In genomic region chr3:130925628-130926027, GRCh38 we compare ENCODE assay signal across 11 cellular contexts. TPM values are rescaled to one million over a fixed set of nuclear protein-coding genes. Genes with fewer than 3 reads are reported as not detected.
DNase-seq lines count a peak whose midpoint lies in the region; ATAC-seq and TF ChIP-seq lines count a peak whose summit lies in the region.
"Had no signal": no experiment of that assay in that cellular context is flagged by ENCODE, and none has a peak within 500 bp of the region (broad histone marks: within the 10 kb centered on the region; RNA-seq: fewer than 3 reads in every experiment).

No MANE protein-coding gene starts in this region.

- intact Hi-C loops in left ventricle myocardium inferior (cut with micrococcal nuclease), result no loop called here

- H3K9me3 ChIP-seq in left ventricle myocardium inferior (replicated peaks), result peaks cover 17% of the 10 kb centered on the region

- H3K4me1 Mint-ChIP-seq in T-cell, result peaks cover 60 to 65% (median 62%) of the 10 kb centered on the region in 3 donors

- no peak overlapping the region for H3K4me3 ChIP-seq in left ventricle myocardium inferior
- H3K4me3 ChIP-seq: lung had no signal

- no peaks in the 10 kb centered on the region for H3K36me3 ChIP-seq in left ventricle myocardium inferior

- peaks cover 37% of the 10 kb centered on the region for H3K36me3 Mint-ChIP-seq in T-cell

- TF ChIP-seq CTCF in left ventricle myocardium inferior (IDR thresholded peaks at IDR 0.05; ENCODE audit: borderline replicate concordance), result no peak

- H3K9me3 Mint-ChIP-seq in T-cell, result peaks cover 3 to 14% (median 7%) of the 10 kb centered on the region in 3 donors

- no peak overlapping the region for H3K4me3 Mint-ChIP-seq in T-cell
- H3K4me3 Mint-ChIP-seq: activated T-cell treated with anti-CD3 and anti-CD28 coated beads, Interleukin-2, amount 50 U/mL, for 24 hours had no signal

- DNase-seq in A172 (ENCODE audit: low spot score), result peak; percentile 71
- DNase-seq in RPMI7951 (ENCODE audit: low read depth), result peak; percentile 87
- no peak for DNase-seq in NCI-H2081 treated with DMSO at 0.1 percent for 48 hours (lab: John Stamatoyannopoulos, UW)
- no peak for DNase-seq in T-cell
- no peak for DNase-seq in NCI-H1092 treated with DMSO at 0.1 percent for 48 hours (lab: John Stamatoyannopoulos, UW)
- DNase-seq in left ventricle myocardium inferior, result no peak
- DNase-seq: activated T-cell treated with anti-CD3 and anti-CD28 coated beads, Interleukin-2, amount 50 U/mL, for 24 hours had no signal

- peaks cover 38% of the 10 kb centered on the region for H3K4me1 ChIP-seq in left ventricle myocardium inferior

- H3K27me3 Mint-ChIP-seq in T-cell, result no peaks in the 10 kb centered on the region
- H3K27me3 Mint-ChIP-seq: activated T-cell treated with anti-CD3 and anti-CD28 coated beads, Interleukin-2, amount 50 U/mL, for 24 hours had no signal

- no peaks in the 10 kb centered on the region for H3K27me3 ChIP-seq in left ventricle myocardium inferior (ENCODE audit: low read depth)

- ATAC-seq in GM18907 (IDR thresholded peaks at IDR 0.05; ENCODE audit: unreplicated experiment) (peak; percentile 69), HG02973 (IDR thresholded peaks at IDR 0.05; ENCODE audit: unreplicated experiment) (peak; percentile 79), T-cell (replicated peaks in 1 of 4) (no peak)

- no peak overlapping the region for H3K27ac ChIP-seq in left ventricle myocardium inferior (replicated peaks)
- H3K27ac ChIP-seq: C4-2B had no signal

- CTCF ChIA-PET in T-cell (lab: Charles Lee), result interaction anchor here in 1 of 2 donors (0.6 kb wide), 1 partner anchor 90 kb away, joined by 3 read pairs; no protein-coding TSS in a partner anchor

- no peak overlapping the region for H3K27ac Mint-ChIP-seq in T-cell
- H3K27ac Mint-ChIP-seq: activated T-cell treated with anti-CD3 and anti-CD28 coated beads, Interleukin-2, amount 50 U/mL, for 24 hours had no signal

- POLR2A ChIA-PET in T-cell (lab: Charles Lee), result no interaction called here

RNA-seq across cellular contexts. Expression of gene ATP2C1, which starts 31.7 kb away (rescaled TPM):
- total RNA-seq in A172 (2014; rRNA removed; shearing (Covaris generic)), result 68.9 and 112 TPM in 2 replicates
- total RNA-seq in RPMI7951 (2014; rRNA removed; shearing (Covaris generic)), result 62.5 and 67.1 TPM in 2 replicates
- 10 to 100 TPM; 36.4 to 60.1 (median 42.6) TPM for total RNA-seq in T-cell
- 57.1 TPM for total RNA-seq in left ventricle myocardium inferior

Comparison
In these comparisons a context has a peak if more than half of its experiments do, and no peak if none do; other contexts are left out.
1. DNase-seq: peak in A172 (single experiment) and RPMI7951 (single experiment); none in NCI-H2081 treated with DMSO at 0.1 percent for 48 hours (single experiment), T-cell (0 of 34), NCI-H1092 treated with DMSO at 0.1 percent for 48 hours (single experiment) and left ventricle myocardium inferior (single experiment).
2. ATAC-seq: peak in GM18907 (single experiment) and HG02973 (single experiment); none in T-cell (0 of 4).